ENCODE assay signal across 8 cellular contexts in the genomic region with DNA sequence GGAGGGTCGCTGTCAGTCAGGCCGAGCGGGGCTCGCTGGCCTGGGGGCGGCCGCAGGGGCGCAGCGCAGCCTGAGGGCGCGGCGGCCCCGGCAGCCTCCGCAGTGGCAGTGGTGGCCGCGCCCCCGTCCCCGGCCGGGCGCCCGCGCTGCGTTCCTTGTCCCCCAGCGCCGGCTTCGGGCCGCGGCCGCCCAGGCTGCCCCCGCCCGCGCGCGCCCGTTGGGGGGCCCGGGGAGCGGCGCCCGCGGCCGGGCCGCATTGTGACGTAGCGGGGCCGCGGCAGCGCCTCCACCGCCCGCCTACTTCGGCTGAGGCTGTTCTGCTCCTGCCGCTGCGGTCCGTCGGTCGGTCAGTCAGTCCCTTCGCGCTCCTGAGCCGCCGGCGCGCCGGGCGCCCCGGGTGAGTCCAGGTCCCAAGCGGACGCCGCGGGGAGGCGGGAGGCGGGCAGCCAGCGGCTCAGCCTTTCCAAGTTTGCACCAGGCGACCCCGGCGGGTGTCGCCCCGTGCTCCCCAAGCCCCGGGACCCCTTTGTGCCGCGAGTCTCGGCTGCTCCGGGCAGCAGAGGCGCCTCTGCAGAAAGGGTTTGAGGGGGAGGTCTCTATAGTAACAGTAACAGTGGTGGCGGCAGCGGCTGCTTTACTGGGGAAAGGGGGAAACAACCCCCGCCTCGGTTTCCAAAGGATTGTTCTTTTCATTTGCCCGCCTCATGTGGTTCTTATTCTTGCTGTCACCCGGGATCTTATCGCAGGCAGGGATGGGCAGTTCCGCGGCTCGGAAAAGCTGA. TPM values are rescaled to one million over a fixed set of nuclear protein-coding genes. Genes with fewer than 3 reads are reported as not detected.
DNase-seq lines count a peak whose midpoint lies in the region; ATAC-seq and TF ChIP-seq lines count a peak whose summit lies in the region.

Gene SNCAIP (plus strand): TSS at position 350 of the 782 bp plus-strand sequence. CDS start 78,898 bp downstream, outside the sequence.

- H3K4me3 ChIP-seq in cardiac muscle cell = peak within 1 kb of the TSS; percentile 95

- peaks cover 0 to 2% of the 10 kb centered on the region in 2 donors for H3K9me3 Mint-ChIP-seq in activated T-cell treated with anti-CD3 and anti-CD28 coated beads, Interleukin-2, amount 50 U/mL, for 72 hours
- H3K9me3 Mint-ChIP-seq in activated T-cell treated with anti-CD3 and anti-CD28 coated beads, Interleukin-2, amount 50 U/mL, for 24 hours = no peaks in the 10 kb centered on the region
- H3K9me3 Mint-ChIP-seq in activated naive CD8-positive, alpha-beta T cell (ENCODE audit: low read depth) = no peaks in the 10 kb centered on the region
- H3K9me3 Mint-ChIP-seq in osteocyte (ENCODE audit: unreplicated experiment) = no peaks in the 10 kb centered on the region

- TF ChIP-seq CTCF in cardiac muscle cell (IDR thresholded peaks at IDR 0.05; ENCODE audit: low read depth, low read length) = no peak
- no peak for TF ChIP-seq CTCF in osteocyte (IDR thresholded peaks at IDR 0.05)

- no peak within 1 kb of the TSS for H3K27ac Mint-ChIP-seq in activated T-cell treated with anti-CD3 and anti-CD28 coated beads, Interleukin-2, amount 50 U/mL, for 72 hours
- no peak within 1 kb of the TSS for H3K27ac Mint-ChIP-seq in activated T-cell treated with anti-CD3 and anti-CD28 coated beads, Interleukin-2, amount 50 U/mL, for 24 hours
- no peak within 1 kb of the TSS for H3K27ac Mint-ChIP-seq in activated naive CD8-positive, alpha-beta T cell
- H3K27ac Mint-ChIP-seq in osteocyte (ENCODE audit: unreplicated experiment) = peak within 1 kb of the TSS; percentile 84

- no peaks in the 10 kb centered on the region for H3K4me1 ChIP-seq in cardiac muscle cell (ENCODE audit: low read depth)

- no peak for DNase-seq in activated T-cell treated with anti-CD3 and anti-CD28 coated beads, Interleukin-2, amount 50 U/mL, for 72 hours
- no peak for DNase-seq in activated T-cell treated with anti-CD3 and anti-CD28 coated beads, Interleukin-2, amount 50 U/mL, for 24 hours
- DNase-seq in cardiac muscle cell (ENCODE audit: low read depth in 1 of 2, low spot score in 1 of 2) = peak; percentile 59 to 75
- DNase-seq in osteocyte (ENCODE audit: extremely low spot score, unreplicated experiment) = no peak
- no peak for DNase-seq in dedifferentiated amniotic fluid mesenchymal stem cell (ENCODE audit: extremely low spot score)
- no peak for DNase-seq in stimulated activated naive CD4-positive, alpha-beta T cell (lab: John Stamatoyannopoulos, UW)

- H3K4me1 Mint-ChIP-seq in activated T-cell treated with anti-CD3 and anti-CD28 coated beads, Interleukin-2, amount 50 U/mL, for 72 hours (ENCODE audit: low read depth) = peaks cover 6% of the 10 kb centered on the region
- H3K4me1 Mint-ChIP-seq in activated T-cell treated with anti-CD3 and anti-CD28 coated beads, Interleukin-2, amount 50 U/mL, for 24 hours (ENCODE audit: low read depth) = peaks cover 7% of the 10 kb centered on the region
- peaks cover 9% of the 10 kb centered on the region for H3K4me1 Mint-ChIP-seq in activated naive CD8-positive, alpha-beta T cell (ENCODE audit: low read depth)
- H3K4me1 Mint-ChIP-seq in osteocyte (ENCODE audit: unreplicated experiment) = peaks cover 19% of the 10 kb centered on the region

- ATAC-seq in activated T-cell treated with anti-CD3 and anti-CD28 coated beads, Interleukin-2, amount 50 U/mL, for 72 hours (replicated peaks in 1 of 2) = peak; percentile 41 to 42
- ATAC-seq in HG03354 (IDR thresholded peaks at IDR 0.05; ENCODE audit: poor library complexity, severe bottlenecking, unreplicated experiment) = peak; percentile 70

- H3K9me3 ChIP-seq in cardiac muscle cell (ENCODE audit: low read depth) = no peaks in the 10 kb centered on the region

- H3K36me3 ChIP-seq in cardiac muscle cell = no peaks in the 10 kb centered on the region

- H3K4me3 Mint-ChIP-seq in activated T-cell treated with anti-CD3 and anti-CD28 coated beads, Interleukin-2, amount 50 U/mL, for 72 hours = peak within 1 kb of the TSS; percentile 55 to 65
- no peak within 1 kb of the TSS for H3K4me3 Mint-ChIP-seq in activated T-cell treated with anti-CD3 and anti-CD28 coated beads, Interleukin-2, amount 50 U/mL, for 24 hours
- peak within 1 kb of the TSS; percentile 57 for H3K4me3 Mint-ChIP-seq in activated naive CD8-positive, alpha-beta T cell
- peak within 1 kb of the TSS; percentile 86 for H3K4me3 Mint-ChIP-seq in osteocyte (ENCODE audit: unreplicated experiment)

- H3K27ac ChIP-seq in cardiac muscle cell = peak within 1 kb of the TSS; percentile 34

- no peaks in the 10 kb centered on the region for H3K36me3 Mint-ChIP-seq in activated T-cell treated with anti-CD3 and anti-CD28 coated beads, Interleukin-2, amount 50 U/mL, for 72 hours (ENCODE audit: insufficient read depth in 2 of 2)
- H3K36me3 Mint-ChIP-seq in activated T-cell treated with anti-CD3 and anti-CD28 coated beads, Interleukin-2, amount 50 U/mL, for 24 hours (ENCODE audit: low read depth) = no peaks in the 10 kb centered on the region
- no peaks in the 10 kb centered on the region for H3K36me3 Mint-ChIP-seq in activated naive CD8-positive, alpha-beta T cell
- H3K36me3 Mint-ChIP-seq in osteocyte (ENCODE audit: unreplicated experiment) = no peaks in the 10 kb centered on the region

- H3K27me3 ChIP-seq in cardiac muscle cell = peaks cover 29% of the 10 kb centered on the region

- peaks cover 61% of the 10 kb centered on the region for H3K27me3 Mint-ChIP-seq in activated T-cell treated with anti-CD3 and anti-CD28 coated beads, Interleukin-2, amount 50 U/mL, for 72 hours (ENCODE audit: low read depth)
- H3K27me3 Mint-ChIP-seq in activated T-cell treated with anti-CD3 and anti-CD28 coated beads, Interleukin-2, amount 50 U/mL, for 24 hours = peaks cover 60% of the 10 kb centered on the region
- peaks cover 39% of the 10 kb centered on the region for H3K27me3 Mint-ChIP-seq in activated naive CD8-positive, alpha-beta T cell
- peaks cover 31% of the 10 kb centered on the region for H3K27me3 Mint-ChIP-seq in osteocyte (ENCODE audit: unreplicated experiment)

RNA-seq across cellular contexts. Expression of gene SNCAIP, which starts in this region (rescaled TPM):
- total RNA-seq in activated T-cell treated with anti-CD3 and anti-CD28 coated beads, Interleukin-2, amount 50 U/mL, for 72 hours = not detected
- total RNA-seq in cardiac muscle cell = 14.1 and 14.5 TPM in 2 replicates
- 9.0 and 14.4 TPM in 2 replicates for polyA plus RNA-seq in cardiac muscle cell
- 4.2 and 6.0 TPM in 2 replicates for total RNA-seq in osteocyte

Comparison
In these comparisons a context has a peak if more than half of its experiments do, and no peak if none do; other contexts are left out.
1. Peak in ATAC-seq in activated T-cell treated with anti-CD3 and anti-CD28 coated beads, Interleukin-2, amount 50 U/mL, for 72 hours; RNA of the gene not detected or under 1 TPM.
2. DNase-seq: peak in cardiac muscle cell (2 of 2); none in activated T-cell treated with anti-CD3 and anti-CD28 coated beads, Interleukin-2, amount 50 U/mL, for 72 hours (0 of 2), activated T-cell treated with anti-CD3 and anti-CD28 coated beads, Interleukin-2, amount 50 U/mL, for 24 hours (single experiment), osteocyte (single experiment), dedifferentiated amniotic fluid mesenchymal stem cell (single experiment) and stimulated activated naive CD4-positive, alpha-beta T cell (0 of 6).